ENCODE assay signal across 14 cellular contexts in the genomic region with DNA sequence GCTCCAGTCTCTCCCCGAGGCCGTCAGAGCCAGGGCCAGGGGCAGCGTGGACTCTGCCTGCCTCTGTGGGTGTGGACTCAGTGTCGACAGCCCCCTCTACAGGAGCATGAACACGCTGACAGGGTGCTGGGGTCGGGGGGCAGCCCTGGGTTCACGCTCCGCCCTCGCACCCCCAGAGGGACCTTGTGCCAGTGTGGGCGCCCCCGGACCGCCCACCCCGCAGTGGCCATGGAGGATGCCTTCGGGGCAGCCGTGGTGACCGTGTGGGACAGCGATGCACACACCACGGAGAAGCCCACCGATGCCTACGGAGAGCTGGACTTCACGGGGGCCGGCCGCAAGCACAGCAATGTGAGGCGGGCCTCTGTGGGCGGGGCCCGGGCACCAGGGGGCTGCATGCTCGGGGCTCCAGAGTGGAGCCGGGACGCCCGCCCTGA. TPM values are rescaled to one million over a fixed set of nuclear protein-coding genes. Genes with fewer than 3 reads are reported as not detected.
A peak's percentile ranks its signal among the peaks of the same experiment; 100 is the strongest.
DNase-seq lines count a peak whose midpoint lies in the region; ATAC-seq and TF ChIP-seq lines count a peak whose summit lies in the region.
"Had no signal": no experiment of that assay in that cellular context is flagged by ENCODE, and none has a peak within 500 bp of the region (broad histone marks: within the 10 kb centered on the region; RNA-seq: fewer than 3 reads in every experiment).

No MANE protein-coding gene starts in this region.

- H3K4me1 ChIP-seq in mucosa of rectum (ENCODE audit: control insufficient read depth in 2 of 2, insufficient read depth in 2 of 2, low read length in 2 of 2) (peaks cover 24 to 49% of the 10 kb centered on the region in 2 donors), transverse colon (peaks cover 14 to 76% (median 37%) of the 10 kb centered on the region in 4 donors)

- H3K27me3 Mint-ChIP-seq in glutamatergic neuron (ENCODE audit: unreplicated experiment): peaks cover 7% of the 10 kb centered on the region

- intact Hi-C loops in transverse colon (cut with DNase I; ENCODE audit: low total_unique reads): loop anchor here (1.0 kb wide), 1 partner anchor 23 kb away; no protein-coding TSS in a partner anchor

- H3K9me3 ChIP-seq in mucosa of rectum (ENCODE audit: control insufficient read depth in 2 of 2, low read length in 2 of 2): no peaks in the 10 kb centered on the region
- no peaks in the 10 kb centered on the region for H3K9me3 ChIP-seq in transverse colon

- H3K36me3 Mint-ChIP-seq in glutamatergic neuron (ENCODE audit: unreplicated experiment): no peaks in the 10 kb centered on the region
- H3K36me3 Mint-ChIP-seq: CD8-positive, alpha-beta T cell had no signal

- H3K27ac ChIP-seq in angular gyrus (ENCODE audit: low read depth, low read length) (peak overlapping the region; percentile 72), mucosa of rectum (ENCODE audit: low read depth in 2 of 2, low read length in 2 of 2) (peak overlapping the region; percentile 73 to 90), transverse colon (peak overlapping the region; percentile 81 to 89 (median 87))

- in situ Hi-C loops in transverse colon (cut with MboI; ENCODE audit: low pct_ligation_motif_present in 1 of 4, low pct_unique_long_range_greater_than_20kb in 1 of 4, low sequenced_read_pairs in 3 of 4): no loop called here

- ATAC-seq in HG03135 (IDR thresholded peaks at IDR 0.05; ENCODE audit: unreplicated experiment): no peak
- ATAC-seq: CD8-positive, alpha-beta T cell had no signal

- TF ChIP-seq CTCF in glutamatergic neuron (IDR thresholded peaks at IDR 0.05; ENCODE audit: partially characterized antibody, unreplicated experiment) (no peak), transverse colon (IDR thresholded peaks at IDR 0.05) (peak in 1 of 5 experiments; percentile 28)

- WGBS in transverse colon (ENCODE audit: low coverage in 1 of 2), 2 donors: 35% methylated on average over 30 of the region's 30 CpGs; no CpG with 5 or more reads in 1 of the 2 donors

- H3K27me3 ChIP-seq in mucosa of rectum (ENCODE audit: control insufficient read depth in 2 of 2, insufficient read depth in 2 of 2, low read length in 2 of 2) (no peaks in the 10 kb centered on the region), transverse colon (no peaks in the 10 kb centered on the region)

- H3K27ac Mint-ChIP-seq in glutamatergic neuron (ENCODE audit: unreplicated experiment): no peak overlapping the region
- H3K27ac Mint-ChIP-seq: CD8-positive, alpha-beta T cell had no signal

- peak overlapping the region; percentile 79 to 80 for H3K9ac ChIP-seq in mucosa of rectum (ENCODE audit: low read depth in 1 of 2, low read length in 2 of 2)

- H3K9me3 Mint-ChIP-seq in glutamatergic neuron (ENCODE audit: unreplicated experiment): peaks cover 3% of the 10 kb centered on the region
- H3K9me3 Mint-ChIP-seq: CD8-positive, alpha-beta T cell had no signal

- H3K4me3 ChIP-seq in mucosa of rectum (ENCODE audit: low read length in 2 of 2) (peak overlapping the region; percentile 56 to 68), transverse colon (peak overlapping the region in 3 of 4 donors; percentile 9 to 39 (median 30))
- H3K4me3 ChIP-seq: skin epidermis had no signal

- no peaks in the 10 kb centered on the region for H3K4me1 Mint-ChIP-seq in glutamatergic neuron (ENCODE audit: low read depth, unreplicated experiment)

- DNase-seq in glutamatergic neuron (peak; percentile 20), transverse colon (peak; percentile 22), NCI-H1436 (lab: John Stamatoyannopoulos, UW) (no peak), NOMO-1 (lab: John Stamatoyannopoulos, UW; ENCODE audit: unreplicated experiment in 2 of 2) (no peak)
- DNase-seq: activated CD4-positive, alpha-beta T cell treated with anti-CD3 and anti-CD28 coated beads for 4 hours; activated naive CD4-positive, alpha-beta T cell; CD8-positive, alpha-beta T cell; NCI-H1930 had no signal

- H3K36me3 ChIP-seq in mucosa of rectum (ENCODE audit: control insufficient read depth in 2 of 2, insufficient read depth in 2 of 2, low read length in 2 of 2) (peaks cover 8% of the 10 kb centered on the region in 2 donors), transverse colon (peaks cover 0 to 6% (median 0%) of the 10 kb centered on the region in 4 donors)

- no peak overlapping the region for H3K4me3 Mint-ChIP-seq in glutamatergic neuron (ENCODE audit: unreplicated experiment)
- H3K4me3 Mint-ChIP-seq: CD8-positive, alpha-beta T cell had no signal

- TF ChIP-seq POLR2A in transverse colon (IDR thresholded peaks at IDR 0.05): no peak

- no peak for TF ChIP-seq EP300 in transverse colon (IDR thresholded peaks at IDR 0.05; ENCODE audit: low read depth)

RNA-seq across cellular contexts. Expression of gene TRPM4, which starts 8.3 kb away (rescaled TPM):
- total RNA-seq in glutamatergic neuron (ENCODE audit: unreplicated experiment): 54.1 TPM
- 100 to 1,000 TPM; 247 to 884 (median 568) TPM for total RNA-seq in transverse colon
- total RNA-seq: CD8-positive, alpha-beta T cell had no signal

RNA-seq across cellular contexts. Expression of gene HRC, which starts 10.7 kb away (rescaled TPM):
- total RNA-seq in glutamatergic neuron (ENCODE audit: unreplicated experiment) (26.6 TPM), transverse colon (under 1 TPM in 2 of 4 donors, not detected in 2; 0.16 to 0.82 TPM)
- total RNA-seq: CD8-positive, alpha-beta T cell; dermis microvascular lymphatic vessel endothelial cell; glomerular endothelial cell had no signal

RNA-seq across cellular contexts. Expression of gene PPFIA3, which starts 46.5 kb away (rescaled TPM):
- total RNA-seq in glutamatergic neuron (ENCODE audit: unreplicated experiment) (104 TPM), transverse colon (100 to 1,000 TPM in 1 of 4 donors, 10 to 100 TPM in 3; 18.6 to 106 (median 19.9) TPM)

RNA-seq across cellular contexts. Expression of gene C19orf73, which starts 46.9 kb away (rescaled TPM):
- 3.2 TPM for total RNA-seq in glutamatergic neuron (ENCODE audit: unreplicated experiment)
- 10 to 100 TPM in 1 of 4 donors, 1 to 10 TPM in 2, not detected in 1; 7.5 to 12.5 (median 8.2) TPM for total RNA-seq in transverse colon

RNA-seq across cellular contexts. Expression of gene LIN7B, which starts 51.7 kb away (rescaled TPM):
- total RNA-seq in glutamatergic neuron (ENCODE audit: unreplicated experiment): 32.6 TPM
- 10 to 100 TPM; 14.2 to 92.8 (median 39.8) TPM for total RNA-seq in transverse colon

Comparison
In these comparisons a context has a peak if more than half of its experiments do, and no peak if none do; other contexts are left out.
1. DNase-seq: peak in glutamatergic neuron (single experiment) and transverse colon (single experiment); none in NCI-H1436 (single experiment) and NOMO-1 (0 of 2).
2. RNA of gene HRC, which starts 10.7 kb away (total RNA-seq): 26.6 TPM in glutamatergic neuron (single experiment); 0.16 to 0.82 TPM in transverse colon; every median in the first group is over 10 times any median in the second.
3. Peak in every context shown above with its lines, with median percentiles within 50 percentile points of each other: H3K27ac ChIP-seq.